25 cellular contexts compared by ENCODE assay signal in genomic region chr1:236716160-236716559, GRCh38. TPM values are rescaled to one million over a fixed set of nuclear protein-coding genes. Genes with fewer than 3 reads are reported as not detected.
DNase-seq lines count a peak whose midpoint lies in the region; ATAC-seq and TF ChIP-seq lines count a peak whose summit lies in the region.
"Had no signal": no experiment of that assay in that cellular context is flagged by ENCODE, and none has a peak within 500 bp of the region (broad histone marks: within the 10 kb centered on the region; RNA-seq: fewer than 3 reads in every experiment).

No MANE protein-coding gene starts in this region.

- intact Hi-C loops in tibial artery (cut with DNase I; ENCODE audit: low total_unique reads): no loop called here

- H3K9me3 ChIP-seq in tibial artery: no peaks in the 10 kb centered on the region
- H3K9me3 ChIP-seq: BE2C, ovary, transverse colon had no signal

- TF ChIP-seq CTCF in tibial artery (IDR thresholded peaks at IDR 0.05): no peak

- H3K4me3 ChIP-seq in tibial artery: no peak overlapping the region
- H3K4me3 ChIP-seq: ovary, transverse colon had no signal

- no peaks in the 10 kb centered on the region for H3K27me3 ChIP-seq in tibial artery
- H3K27me3 ChIP-seq: BE2C, ovary, transverse colon had no signal

- ATAC-seq in GM21825 (IDR thresholded peaks at IDR 0.05; ENCODE audit: unreplicated experiment): no peak
- ATAC-seq: natural killer cell had no signal

- H3K36me3 ChIP-seq in tibial artery: no peaks in the 10 kb centered on the region
- H3K36me3 ChIP-seq: BE2C, ovary, transverse colon had no signal

- H3K27ac ChIP-seq in tibial artery: peak overlapping the region; percentile 55 to 65
- H3K27ac ChIP-seq: KMS-11, ovary, transverse colon had no signal

- peaks cover 0 to 41% (median 22%) of the 10 kb centered on the region in 4 donors for H3K4me1 ChIP-seq in tibial artery
- H3K4me1 ChIP-seq: BE2C, transverse colon had no signal

- DNase-seq in NCI-H82 (lab: John Stamatoyannopoulos, UW): peak; percentile 21
- no peak for DNase-seq in NCI-H82 treated with DMSO at 0.1 percent for 48 hours (lab: John Stamatoyannopoulos, UW; ENCODE audit: unreplicated experiment)
- peak; percentile 71 for DNase-seq in globus pallidus (ENCODE audit: low spot score)
- peak; percentile 43 for DNase-seq in midbrain (lab: John Stamatoyannopoulos, UW)
- DNase-seq in tibial artery: no peak
- no peak for DNase-seq in ureter (ENCODE audit: low spot score)
- no peak for DNase-seq in activated effector memory CD4-positive, alpha-beta T cell treated with Interleukin-2 at 50 U/mL for 16 hours
- DNase-seq: activated CD4-positive, alpha-beta memory T cell treated with anti-CD3 and anti-CD28 coated beads for 36 hours; activated CD4-positive, CD25-positive, alpha-beta regulatory T cell; activated gamma-delta T cell treated with Interleukin-2 at 50 U/mL for 16 hours; BE2C; DMS79 treated with DMSO at 0.1 percent for 48 hours; foreskin fibroblast; MV-4-11; natural killer cell; NCI-H1694; NCI-H2171; NCI-H526 treated with DMSO at 0.1 percent for 48 hours; ovary; stimulated activated CD4-positive, alpha-beta T cell treated with anti-CD3 and anti-CD28 coated beads, Interleukin-2, amount 100 ng/mL, for 24 hours; stimulated activated naive CD4-positive, alpha-beta T cell; transverse colon had no signal

RNA-seq across cellular contexts. Expression of gene ACTN2, which starts 29.9 kb away (rescaled TPM):
- total RNA-seq in ureter: 6.7 TPM
- total RNA-seq: A172, natural killer cell had no signal

Comparison
In these comparisons a context has a peak if more than half of its experiments do, and no peak if none do; other contexts are left out.
1. DNase-seq: peak in NCI-H82 (single experiment), globus pallidus (single experiment) and midbrain (single experiment); none in NCI-H82 treated with DMSO at 0.1 percent for 48 hours (single experiment), tibial artery (0 of 2), ureter (single experiment) and activated effector memory CD4-positive, alpha-beta T cell treated with Interleukin-2 at 50 U/mL for 16 hours (single experiment).